6 cellular contexts compared by ENCODE assay signal in the genomic region with DNA sequence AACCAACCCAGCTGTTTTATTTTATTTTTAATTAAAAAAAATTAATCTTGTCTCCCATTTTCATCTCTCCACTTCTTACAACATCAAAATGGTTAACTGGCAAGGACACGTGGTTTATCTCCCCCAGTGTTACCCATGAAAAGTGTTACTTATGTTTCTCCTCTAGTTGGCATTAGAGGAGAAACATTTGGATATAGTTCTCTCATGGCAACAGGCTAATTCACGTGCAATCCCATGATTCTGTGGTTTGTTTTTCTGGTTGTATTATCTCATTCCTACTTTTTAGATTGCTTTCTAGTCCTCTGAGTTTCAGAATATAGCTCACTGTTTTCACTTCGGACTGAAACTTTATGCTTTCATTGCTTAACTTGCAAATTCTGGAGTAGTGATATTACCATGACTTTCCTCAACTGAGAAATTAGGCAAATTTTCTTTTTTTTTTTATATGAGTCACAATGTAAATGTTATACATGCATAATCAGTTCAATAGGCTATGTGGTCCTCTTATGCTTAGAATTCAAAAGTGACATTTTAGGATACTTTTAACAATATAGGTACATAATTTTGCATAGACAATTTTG. TPM values are rescaled to one million over a fixed set of nuclear protein-coding genes. Genes with fewer than 3 reads are reported as not detected.
"Had no signal": no experiment of that assay in that cellular context is flagged by ENCODE, and none has a peak within 500 bp of the region (broad histone marks: within the 10 kb centered on the region; RNA-seq: fewer than 3 reads in every experiment).

No MANE protein-coding gene starts in this region.

- H3K27ac Mint-ChIP-seq: GM23338, H9 had no signal

- H3K4me3 Mint-ChIP-seq: GM23338, H9 had no signal

- DNase-seq: H9, HCEC 1CT, IMR-90 had no signal

- H3K9me3 Mint-ChIP-seq: GM23338, H9 had no signal

RNA-seq across cellular contexts. Expression of gene LHFPL3, which starts 42.9 kb away (rescaled TPM):
- total RNA-seq: H9, HT-29, IMR-90, K562 had no signal
- polyA plus RNA-seq: GM23338, IMR-90 had no signal
